In the genomic region with DNA sequence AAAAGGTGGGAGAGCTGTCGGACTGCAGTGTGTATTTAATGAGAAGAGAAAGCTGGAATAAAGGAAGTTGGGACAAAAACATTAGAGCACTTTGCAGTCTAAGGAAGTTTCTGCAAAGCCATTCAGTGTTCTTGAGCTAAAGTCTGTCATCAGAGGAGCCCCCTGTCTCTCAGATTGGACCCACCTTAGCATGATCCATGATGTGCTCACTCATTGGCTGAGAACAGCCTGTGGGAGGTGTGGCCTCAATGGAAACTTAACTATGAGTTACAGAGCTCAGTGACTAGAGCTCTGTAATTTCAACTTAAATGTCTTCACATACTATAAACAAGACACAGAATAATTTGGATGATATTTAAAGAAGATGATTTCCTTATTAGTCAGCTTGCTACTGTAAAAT, we compare ENCODE assay signal across 15 cellular contexts.
"Had no signal": no experiment of that assay in that cellular context is flagged by ENCODE, and none has a peak within 500 bp of the region (broad histone marks: within the 10 kb centered on the region; RNA-seq: fewer than 3 reads in every experiment).

No MANE protein-coding gene starts in this region.

- H3K27me3 ChIP-seq: ascending aorta, gastrocnemius medialis, ovary, upper lobe of right lung had no signal

- ATAC-seq: activated T-cell treated with anti-CD3 and anti-CD28 coated beads, Interleukin-2, amount 50 U/mL, for 72 hours; gastrocnemius medialis; lower lobe of right lung; natural killer cell; sciatic nerve; stimulated activated effector memory CD8-positive, alpha-beta T cell treated with anti-CD3 and anti-CD28 coated beads, Interleukin-12 subunit alpha, Interleukin-12 subunit beta, amount 100 ng/mL, for 72 hours; upper lobe of right lung had no signal

- H3K27ac ChIP-seq: ascending aorta, gastrocnemius medialis, lower lobe of right lung, ovary, upper lobe of right lung had no signal

- H3K4me1 ChIP-seq: ascending aorta, gastrocnemius medialis, lower lobe of right lung, upper lobe of right lung had no signal

- H3K4me3 ChIP-seq: ascending aorta, gastrocnemius medialis, lower lobe of right lung, ovary, upper lobe of right lung had no signal

- DNase-seq: activated CD4-positive, alpha-beta T cell treated with anti-CD3 and anti-CD28 coated beads, Interleukin-2, amount 50 U/mL, for 4 hours; activated gamma-delta T cell; activated T-cell treated with anti-CD3 and anti-CD28 coated beads, Interleukin-2, amount 50 U/mL, for 72 hours; effector CD4-positive, alpha-beta T cell; gastrocnemius medialis; head of caudate nucleus; lower lobe of right lung; natural killer cell; ovary; stimulated activated CD4-positive, alpha-beta T cell treated with anti-CD3 and anti-CD28 coated beads, Interleukin-4, amount 100 ng/mL, for 24 hours; T-helper 2 cell; upper lobe of right lung had no signal

- H3K36me3 ChIP-seq: ascending aorta, gastrocnemius medialis, lower lobe of right lung, ovary, upper lobe of right lung had no signal

- H3K9me3 ChIP-seq: ascending aorta, gastrocnemius medialis, lower lobe of right lung, ovary, upper lobe of right lung had no signal
